Comparison of ENCODE assay signal across 20 cellular contexts in the genomic region with DNA sequence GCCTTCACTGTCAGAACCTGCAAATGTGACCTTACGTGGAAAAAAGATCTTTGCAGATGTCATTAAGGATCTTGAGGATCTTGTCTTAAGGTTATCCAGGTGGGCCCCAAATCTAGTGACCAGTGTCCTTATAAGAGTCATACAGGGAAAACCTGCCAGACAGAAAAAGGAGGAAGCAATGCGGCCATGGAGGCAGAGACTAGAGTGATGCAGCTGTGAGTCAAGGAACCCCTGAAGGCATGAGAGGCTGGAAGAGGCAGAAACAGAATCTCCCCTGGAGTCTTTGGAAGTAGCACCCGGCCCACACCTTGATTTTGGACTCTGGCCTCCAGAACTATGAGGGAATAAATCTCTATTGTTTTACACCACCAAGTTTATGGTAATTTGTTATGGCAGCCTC. TPM values are rescaled to one million over a fixed set of nuclear protein-coding genes. Genes with fewer than 3 reads are reported as not detected.
DNase-seq lines count a peak whose midpoint lies in the region; ATAC-seq and TF ChIP-seq lines count a peak whose summit lies in the region.
"Had no signal": no experiment of that assay in that cellular context is flagged by ENCODE, and none has a peak within 500 bp of the region (broad histone marks: within the 10 kb centered on the region; RNA-seq: fewer than 3 reads in every experiment).

No MANE protein-coding gene starts in this region.

- H3K9me3 ChIP-seq in Caco-2: no peaks in the 10 kb centered on the region
- H3K9me3 ChIP-seq: Peyer's patch, SK-N-SH had no signal

- peaks cover 30% of the 10 kb centered on the region for H3K4me1 ChIP-seq in foreskin keratinocyte
- H3K4me1 ChIP-seq in Caco-2: no peaks in the 10 kb centered on the region; the same call in 1 of the 2 replicates

- H3K27me3 ChIP-seq in foreskin keratinocyte (no peaks in the 10 kb centered on the region), Caco-2 (replicated peaks; ENCODE audit: control insufficient read depth, insufficient read depth, low read length) (no peaks in the 10 kb centered on the region)
- H3K27me3 ChIP-seq: Peyer's patch had no signal

- H3K36me3 Mint-ChIP-seq in HFFc6 (ENCODE audit: low read depth) (peaks cover 8% of the 10 kb centered on the region; the same call in 1 of the 2 replicates), Caco-2 (ENCODE audit: insufficient read depth, unreplicated experiment) (no peaks in the 10 kb centered on the region)

- H3K9me3 Mint-ChIP-seq in HFFc6 (no peaks in the 10 kb centered on the region), Caco-2 (ENCODE audit: unreplicated experiment) (no peaks in the 10 kb centered on the region)

- no peaks in the 10 kb centered on the region for H3K36me3 ChIP-seq in Caco-2 (ENCODE audit: control insufficient read depth, insufficient read depth, low read length)
- H3K36me3 ChIP-seq: Peyer's patch had no signal

- no peak overlapping the region; the same call in 1 of the 2 replicates for H3K27ac Mint-ChIP-seq in HFFc6
- H3K27ac Mint-ChIP-seq in Caco-2 (ENCODE audit: unreplicated experiment): no peak overlapping the region

- peaks cover 55% of the 10 kb centered on the region for H3K4me1 Mint-ChIP-seq in HFFc6 (ENCODE audit: low read depth)
- no peaks in the 10 kb centered on the region for H3K4me1 Mint-ChIP-seq in Caco-2 (ENCODE audit: low read depth, unreplicated experiment)

- POLR2A ChIA-PET in Caco-2 (lab: Charles Lee): no interaction called here

- BruUV-seq in Caco-2 (replicated peaks; lab: Mats Ljungman, UMichigan): no TSS peak

- H3K4me3 Mint-ChIP-seq in HFFc6 (peak overlapping the region; percentile 4; the same call in 1 of the 2 replicates), Caco-2 (ENCODE audit: unreplicated experiment) (no peak overlapping the region)

- peak; percentile 90 for ATAC-seq in foreskin keratinocyte
- ATAC-seq: GM12878 had no signal

- H3K27me3 Mint-ChIP-seq in HFFc6 (ENCODE audit: insufficient read depth) (no peaks in the 10 kb centered on the region; the same call in 1 of the 2 replicates), Caco-2 (ENCODE audit: insufficient read depth, unreplicated experiment) (no peaks in the 10 kb centered on the region)

- TF ChIP-seq CTCF in HFFc6 (IDR thresholded peaks at IDR 0.05) (no peak), foreskin keratinocyte (conservative IDR thresholded peaks at IDR 0.05) (no peak), Caco-2 (IDR thresholded peaks at IDR 0.05; ENCODE audit: insufficient read depth in 1 of 2, low read depth in 1 of 2, low read length in 1 of 2, severe bottlenecking in 1 of 2, unreplicated experiment in 1 of 2) (no peak)

- CTCF ChIA-PET in Caco-2 (lab: Charles Lee): no interaction called here

- intact Hi-C loops in Caco-2 (cut with micrococcal nuclease; ENCODE audit: unreplicated experiment): no loop called here

- no peak for DNase-seq in HFFc6
- DNase-seq in RPMI7951 (ENCODE audit: low read depth): peak; percentile 67
- DNase-seq in foreskin keratinocyte: peak; percentile 43 to 78
- no peak for DNase-seq in Caco-2
- DNase-seq in iPS-NIHi11 (ENCODE audit: low spot score): no peak
- no peak for DNase-seq in activated naive CD4-positive, alpha-beta T cell treated with anti-CD3 and anti-CD28 coated beads, Interleukin-2, amount 50 U/mL, for 16 hours
- no peak for DNase-seq in mesenteric fat pad (ENCODE audit: low spot score)
- DNase-seq: AML-193, NCI-H1417 treated with DMSO at 0.1 percent for 48 hours, NCI-H187 treated with DMSO at 0.1 percent for 48 hours, NCI-H2227 treated with DMSO at 0.1 percent for 48 hours, NCI-H526, Peyer's patch, SHP77, SK-N-SH had no signal

- peak overlapping the region; percentile 8 for H3K27ac ChIP-seq in foreskin keratinocyte
- H3K27ac ChIP-seq: C4-2B, KMS-11, Peyer's patch had no signal

- H3K4me3 ChIP-seq in Caco-2 (ENCODE audit: low read depth, low read length): no peak overlapping the region
- H3K4me3 ChIP-seq: GM12878, Peyer's patch had no signal

RNA-seq across cellular contexts. Expression of a gene that starts 36.5 kb away (rescaled TPM):
- not detected for total RNA-seq in HFFc6 (2021; fragmentation: NEBNext Ultra II Directional; extraction: Animal tissue kit (Norgen Biotek cat#: 25700))
- total RNA-seq in RPMI7951 (2014; rRNA removed; shearing (Covaris generic)): not detected in 2 replicates
- not detected in 2 replicates for total RNA-seq in foreskin keratinocyte
- not detected in 2 replicates for polyA plus RNA-seq in foreskin keratinocyte
- total RNA-seq in Caco-2 (2022): not detected in 2 replicates
- total RNA-seq in mesenteric fat pad: 0.39 TPM
- total RNA-seq: GM12878, H1, HT-29, Peyer's patch had no signal
- polyA plus RNA-seq: GM12878, H1 had no signal

Comparison
In these comparisons a context has a peak if more than half of its experiments do, and no peak if none do; other contexts are left out.
1. DNase-seq: peak in RPMI7951 (single experiment) and foreskin keratinocyte (2 of 2); none in HFFc6 (single experiment), Caco-2 (0 of 2), iPS-NIHi11 (single experiment), activated naive CD4-positive, alpha-beta T cell treated with anti-CD3 and anti-CD28 coated beads, Interleukin-2, amount 50 U/mL, for 16 hours (single experiment) and mesenteric fat pad (single experiment).